ENCODE assay signal across 11 cellular contexts in the genomic region with DNA sequence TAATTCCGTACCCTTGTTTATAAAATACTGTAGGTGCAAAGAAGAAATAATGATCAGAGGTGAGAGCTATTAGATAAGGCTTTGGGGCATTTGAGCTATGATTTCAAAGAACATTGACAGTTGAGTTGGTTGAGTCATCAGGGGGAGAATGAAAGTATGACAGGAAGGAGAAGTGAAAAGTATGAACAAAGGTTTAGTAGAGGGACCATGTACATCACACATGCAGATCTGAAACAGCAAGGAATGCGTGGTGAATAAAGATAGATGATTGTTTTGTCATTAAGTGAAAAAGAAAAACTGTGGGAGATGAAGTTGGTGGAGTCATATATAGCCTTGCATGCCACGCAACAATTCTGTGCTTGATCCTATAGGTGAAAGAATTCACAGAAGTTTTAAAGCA.
DNase-seq lines count a peak whose midpoint lies in the region; ATAC-seq and TF ChIP-seq lines count a peak whose summit lies in the region.
"Had no signal": no experiment of that assay in that cellular context is flagged by ENCODE, and none has a peak within 500 bp of the region (broad histone marks: within the 10 kb centered on the region; RNA-seq: fewer than 3 reads in every experiment).

No MANE protein-coding gene starts in this region.

- H3K27me3 Mint-ChIP-seq in naive thymus-derived CD8-positive, alpha-beta T cell = no peaks in the 10 kb centered on the region

- H3K27ac ChIP-seq in smooth muscle cell (ENCODE audit: low read depth) = no peak overlapping the region

- no peak for TF ChIP-seq POLR2A in GM18505 (IDR thresholded peaks at IDR 0.05; ENCODE audit: borderline replicate concordance, extremely low read depth, insufficient read depth, insufficient read length)

- no peaks in the 10 kb centered on the region for H3K9me3 Mint-ChIP-seq in naive thymus-derived CD8-positive, alpha-beta T cell

- H3K4me2 ChIP-seq in smooth muscle cell = no peak overlapping the region

- H3K4me1 ChIP-seq in smooth muscle cell (ENCODE audit: low read depth) = no peaks in the 10 kb centered on the region

- TF ChIP-seq CTCF in smooth muscle cell (IDR thresholded peaks at IDR 0.05; ENCODE audit: borderline replicate concordance, insufficient read depth, poor library complexity, severe bottlenecking) = no peak

- 90% methylated on average over 3 of the region's 3 CpGs for WGBS in smooth muscle cell (ENCODE audit: low lambda C conversion rate)

- H3K9me3 ChIP-seq in smooth muscle cell (replicated peaks; ENCODE audit: low read depth) = no peaks in the 10 kb centered on the region

- H3K36me3 Mint-ChIP-seq in naive thymus-derived CD8-positive, alpha-beta T cell = peaks cover 0 to 20% (median 15%) of the 10 kb centered on the region in 3 donors

- no peaks in the 10 kb centered on the region for H3F3A ChIP-seq in smooth muscle cell (ENCODE audit: low read depth)

- DNase-seq in Jurkat, Clone E6-1 (ENCODE audit: low read depth, low spot score) = peak; percentile 4
- DNase-seq in naive thymus-derived CD8-positive, alpha-beta T cell = no peak
- DNase-seq in GM03348 (ENCODE audit: low spot score) = no peak
- no peak for DNase-seq in smooth muscle cell (lab: John Stamatoyannopoulos, UW; ENCODE audit: unreplicated experiment)
- no peak for DNase-seq in activated CD4-positive, alpha-beta T cell treated with anti-CD3 and anti-CD28 coated beads for 1 hour
- DNase-seq: activated gamma-delta T cell, DMS79 treated with DMSO at 0.1 percent for 48 hours, NCI-H2107 had no signal

- H3K9ac ChIP-seq in smooth muscle cell (ENCODE audit: low read depth) = no peak overlapping the region

- H3K4me3 Mint-ChIP-seq in naive thymus-derived CD8-positive, alpha-beta T cell = no peak overlapping the region

- no peaks in the 10 kb centered on the region for H3K79me2 ChIP-seq in smooth muscle cell (ENCODE audit: low read depth)

- POLR2A ChIA-PET in naive thymus-derived CD8-positive, alpha-beta T cell (lab: Charles Lee) = no interaction called here

- no peak overlapping the region for H2AFZ ChIP-seq in smooth muscle cell (ENCODE audit: low read depth)

- H3K36me3 ChIP-seq in smooth muscle cell (ENCODE audit: low read depth) = no peaks in the 10 kb centered on the region

- H3K4me3 ChIP-seq in Jurkat, Clone E6-1 (ENCODE audit: low read length) = no peak overlapping the region
- H3K4me3 ChIP-seq in smooth muscle cell = no peak overlapping the region

- no peaks in the 10 kb centered on the region for H4K20me1 ChIP-seq in smooth muscle cell (ENCODE audit: low read depth)

- no peaks in the 10 kb centered on the region for H3K27me3 ChIP-seq in smooth muscle cell (ENCODE audit: low read depth)

- H3K4me1 Mint-ChIP-seq in naive thymus-derived CD8-positive, alpha-beta T cell = peaks cover 0 to 3% (median under 1%) of the 10 kb centered on the region in 4 donors

- ATAC-seq in GM18505 (IDR thresholded peaks at IDR 0.05; ENCODE audit: unreplicated experiment) (peak; percentile 99), GM19328 (IDR thresholded peaks at IDR 0.05; ENCODE audit: unreplicated experiment) (peak; percentile 95), HG02870 (IDR thresholded peaks at IDR 0.05; ENCODE audit: unreplicated experiment) (peak; percentile 99)
- ATAC-seq in naive thymus-derived CD8-positive, alpha-beta T cell = no peak

- H3K27ac Mint-ChIP-seq in naive thymus-derived CD8-positive, alpha-beta T cell = no peak overlapping the region

Comparison
In these comparisons a context has a peak if more than half of its experiments do, and no peak if none do; other contexts are left out.
1. ATAC-seq: peak in GM18505 (single experiment), GM19328 (single experiment) and HG02870 (single experiment); none in naive thymus-derived CD8-positive, alpha-beta T cell (0 of 2).